ENCODE assay signal across 13 cellular contexts in genomic region chr2:190765386-190766173, GRCh38.
DNase-seq lines count a peak whose midpoint lies in the region; ATAC-seq and TF ChIP-seq lines count a peak whose summit lies in the region.
"Had no signal": no experiment of that assay in that cellular context is flagged by ENCODE, and none has a peak within 500 bp of the region (broad histone marks: within the 10 kb centered on the region; RNA-seq: fewer than 3 reads in every experiment).

No MANE protein-coding gene starts in this region.

- H3K4me2 ChIP-seq in Loucy (ENCODE audit: low read depth, low read length, poor library complexity, severe bottlenecking) (no peak overlapping the region), osteoblast (ENCODE audit: insufficient read depth, low read length) (no peak overlapping the region)

- peak overlapping the region; percentile 7; the same call in 1 of the 2 replicates for H2AFZ ChIP-seq in Loucy (ENCODE audit: low read length)
- H2AFZ ChIP-seq in osteoblast (ENCODE audit: low read length): no peak overlapping the region

- H3K79me2 ChIP-seq in Loucy (ENCODE audit: insufficient read depth, low read length) (no peaks in the 10 kb centered on the region), osteoblast (ENCODE audit: insufficient read depth, low read length) (no peaks in the 10 kb centered on the region)

- no peaks in the 10 kb centered on the region for H3K36me3 ChIP-seq in Loucy (ENCODE audit: insufficient read depth, low read length)
- H3K36me3 ChIP-seq in esophagus (ENCODE audit: control insufficient read depth in 2 of 2, insufficient read depth in 2 of 2, low read length in 1 of 2): no peaks in the 10 kb centered on the region
- H3K36me3 ChIP-seq in osteoblast (ENCODE audit: insufficient read depth, low read length): no peaks in the 10 kb centered on the region

- no peaks in the 10 kb centered on the region for H3K9me2 ChIP-seq in Loucy (replicated peaks; ENCODE audit: low read depth, low read length)

- no peaks in the 10 kb centered on the region for H3K4me1 ChIP-seq in Loucy (ENCODE audit: insufficient read depth, low read length, poor library complexity, severe bottlenecking)
- peaks cover 0 to 2% of the 10 kb centered on the region in 2 donors for H3K4me1 ChIP-seq in esophagus (ENCODE audit: control insufficient read depth in 2 of 2, insufficient read depth in 2 of 2, low read length in 1 of 2)
- peaks cover 9% of the 10 kb centered on the region for H3K4me1 ChIP-seq in osteoblast (ENCODE audit: insufficient read depth, low read length)

- H3K9ac ChIP-seq in Loucy (ENCODE audit: low read depth, low read length, poor library complexity, severe bottlenecking): no peak overlapping the region

- H3K4me3 ChIP-seq in Loucy (ENCODE audit: low read length, poor library complexity, severe bottlenecking) (no peak overlapping the region), esophagus (ENCODE audit: low read depth in 1 of 2, low read length in 2 of 2) (no peak overlapping the region), osteoblast (ENCODE audit: insufficient read depth, low read length) (no peak overlapping the region)

- H4K20me1 ChIP-seq in Loucy (ENCODE audit: insufficient read depth, low read length, poor library complexity, severe bottlenecking) (no peaks in the 10 kb centered on the region), osteoblast (ENCODE audit: insufficient read depth, low read length) (no peaks in the 10 kb centered on the region)

- peak; percentile 14 to 34 for ATAC-seq in activated CD4-positive, CD25-positive, alpha-beta regulatory T cell treated with anti-CD3 and anti-CD28 coated beads, Interleukin-2, amount 50 U/mL, for 24 hours
- ATAC-seq in HG03342 (IDR thresholded peaks at IDR 0.05; ENCODE audit: unreplicated experiment): no peak

- H3K27me3 ChIP-seq in Loucy (ENCODE audit: insufficient read depth, low read length, poor library complexity, severe bottlenecking): no peaks in the 10 kb centered on the region
- no peaks in the 10 kb centered on the region for H3K27me3 ChIP-seq in esophagus (ENCODE audit: control insufficient read depth in 1 of 2, insufficient read depth in 2 of 2, low read length in 2 of 2)
- no peaks in the 10 kb centered on the region for H3K27me3 ChIP-seq in osteoblast (ENCODE audit: insufficient read depth, low read length)

- WGBS in esophagus, 2 donors: 67 to 74% methylated on average over 7 of the region's 7 CpGs

- H3K27ac ChIP-seq in esophagus (ENCODE audit: low read depth in 2 of 2, low read length in 1 of 2) (peak overlapping the region; percentile 20 to 24), osteoblast (ENCODE audit: low read depth, low read length) (no peak overlapping the region)

- H3K9me3 ChIP-seq in Loucy (ENCODE audit: insufficient read depth, low read depth, low read length) (no peaks in the 10 kb centered on the region), esophagus (ENCODE audit: control insufficient read depth in 2 of 2, insufficient read depth in 1 of 2, low read depth in 1 of 2, low read length in 1 of 2) (no peaks in the 10 kb centered on the region), osteoblast (ENCODE audit: low read depth, low read length) (no peaks in the 10 kb centered on the region)

- no peaks in the 10 kb centered on the region for H3F3A ChIP-seq in Loucy (ENCODE audit: low read depth)

- TF ChIP-seq CTCF in Loucy (conservative IDR thresholded peaks at IDR 0.05; ENCODE audit: low read length): no peak
- TF ChIP-seq CTCF in osteoblast (IDR thresholded peaks at IDR 0.05; ENCODE audit: extremely low read depth, low read depth, low read length): no peak

- no peak for DNase-seq in activated CD4-positive, CD25-positive, alpha-beta regulatory T cell (lab: John Stamatoyannopoulos, UW)
- DNase-seq in osteoblast (ENCODE audit: insufficient read length, low spot score, missing footprints): peak; percentile 91
- no peak for DNase-seq in DMS153 (lab: John Stamatoyannopoulos, UW)
- no peak for DNase-seq in NCI-H1048 (lab: John Stamatoyannopoulos, UW)
- DNase-seq: 8988T; activated T-cell treated with anti-CD3 and anti-CD28 coated beads, Interleukin-2, amount 50 U/mL, for 48 hours; NCI-H1436 treated with DMSO at 0.1 percent for 48 hours; stimulated activated CD4-positive, alpha-beta T cell treated with anti-CD3 and anti-CD28 coated beads, Interleukin-4, amount 100 ng/mL, for 1 hour; substantia nigra had no signal
